In genomic region chr11:47186076-47186936, GRCh38 we compare ENCODE assay signal across 8 cellular contexts. TPM values are rescaled to one million over a fixed set of nuclear protein-coding genes. Genes with fewer than 3 reads are reported as not detected.
DNase-seq lines count a peak whose midpoint lies in the region; ATAC-seq and TF ChIP-seq lines count a peak whose summit lies in the region.

TSS of gene PACSIN3 (minus strand) at chr11:47186434. CDS start at chr11:47182727, 3,707 bp downstream.

- no CpG with 5 or more reads among the region's 87 CpGs for WGBS in right lobe of liver (ENCODE audit: insufficient coverage, low coverage, low lambda C conversion rate, missing lambda C conversion rate)

- no peaks in the 10 kb centered on the region for H3K27me3 ChIP-seq in right lobe of liver

- peaks cover 0 to 54% (median 22%) of the 10 kb centered on the region in 4 donors for H3K4me1 ChIP-seq in right lobe of liver

- H3K9me3 Mint-ChIP-seq in WTC11: no peaks in the 10 kb centered on the region
- H3K9me3 Mint-ChIP-seq in stimulated activated effector memory CD8-positive, alpha-beta T cell treated with anti-CD3 and anti-CD28 coated beads, Interleukin-12 subunit alpha, Interleukin-12 subunit beta, amount 100 ng/mL, for 72 hours: no peaks in the 10 kb centered on the region

- intact Hi-C loops in right lobe of liver (cut with DNase I): no loop called here

- H3K4me3 Mint-ChIP-seq in WTC11: peak within 1 kb of the TSS; percentile 81
- peak within 1 kb of the TSS; percentile 72 for H3K4me3 Mint-ChIP-seq in stimulated activated effector memory CD8-positive, alpha-beta T cell treated with anti-CD3 and anti-CD28 coated beads, Interleukin-12 subunit alpha, Interleukin-12 subunit beta, amount 100 ng/mL, for 72 hours

- DNase-seq in NCI-H82 (lab: John Stamatoyannopoulos, UW) (peak; percentile 66), NCI-H82 treated with DMSO at 0.1 percent for 48 hours (lab: John Stamatoyannopoulos, UW; ENCODE audit: unreplicated experiment) (no peak), HT1080 (ENCODE audit: low read depth) (no peak), WTC11 (ENCODE audit: low spot score) (peak; percentile 69), ecto neural progenitor cell (ENCODE audit: low spot score) (peak; percentile 80), right lobe of liver (peak in 2 of 3 donors; percentile 62 to 64)
- peak in 1 of 2 donors; percentile 20 for DNase-seq in stimulated activated effector memory CD8-positive, alpha-beta T cell treated with anti-CD3 and anti-CD28 coated beads, Interleukin-12 subunit alpha, Interleukin-12 subunit beta, amount 100 ng/mL, for 72 hours (ENCODE audit: low spot score in 2 of 2)

- H3K9me3 ChIP-seq in right lobe of liver: no peaks in the 10 kb centered on the region

- H3K27me3 Mint-ChIP-seq in WTC11 (ENCODE audit: low read depth): peaks cover 9% of the 10 kb centered on the region

- TF ChIP-seq CTCF in WTC11 (IDR thresholded peaks at IDR 0.05): no peak
- peak in 1 of 4 donors; percentile 6 for TF ChIP-seq CTCF in right lobe of liver (IDR thresholded peaks at IDR 0.05)

- peak within 1 kb of the TSS; percentile 86 for H3K27ac Mint-ChIP-seq in WTC11
- H3K27ac Mint-ChIP-seq in stimulated activated effector memory CD8-positive, alpha-beta T cell treated with anti-CD3 and anti-CD28 coated beads, Interleukin-12 subunit alpha, Interleukin-12 subunit beta, amount 100 ng/mL, for 72 hours: no peak within 1 kb of the TSS

- TF ChIP-seq POLR2A in right lobe of liver (IDR thresholded peaks at IDR 0.05): peak; percentile 29

- ATAC-seq in WTC11: peak; percentile 8
- peak; percentile 42 to 67 (median 51) for ATAC-seq in right lobe of liver
- ATAC-seq in stimulated activated effector memory CD8-positive, alpha-beta T cell treated with anti-CD3 and anti-CD28 coated beads, Interleukin-12 subunit alpha, Interleukin-12 subunit beta, amount 100 ng/mL, for 72 hours: peak; percentile 79
- no peak for ATAC-seq in GM18873 (IDR thresholded peaks at IDR 0.05; ENCODE audit: low FRiP score, unreplicated experiment)

- H3K36me3 ChIP-seq in right lobe of liver: no peaks in the 10 kb centered on the region

- CTCF ChIA-PET in WTC11 (lab: Charles Lee): interaction anchor here (1.0 to 4.9 kb wide), 16 partner anchors 8 to 803 kb away, joined by 3 to 101 read pairs (median 10); partner anchors contain the start of genes ACP2, DDB2 and NR1H3

- H3K4me3 ChIP-seq in right lobe of liver: peak within 1 kb of the TSS; percentile 58 to 74 (median 74)

- H3K36me3 Mint-ChIP-seq in WTC11: peaks cover 3% of the 10 kb centered on the region; the same call in 1 of the 2 replicates
- no peaks in the 10 kb centered on the region for H3K36me3 Mint-ChIP-seq in stimulated activated effector memory CD8-positive, alpha-beta T cell treated with anti-CD3 and anti-CD28 coated beads, Interleukin-12 subunit alpha, Interleukin-12 subunit beta, amount 100 ng/mL, for 72 hours

- H3K27ac ChIP-seq in right lobe of liver: peak within 1 kb of the TSS; percentile 60 to 80 (median 67)

- H3K4me1 Mint-ChIP-seq in WTC11: peaks cover 19% of the 10 kb centered on the region
- H3K4me1 Mint-ChIP-seq in stimulated activated effector memory CD8-positive, alpha-beta T cell treated with anti-CD3 and anti-CD28 coated beads, Interleukin-12 subunit alpha, Interleukin-12 subunit beta, amount 100 ng/mL, for 72 hours: no peaks in the 10 kb centered on the region

- POLR2A ChIA-PET in WTC11 (lab: Charles Lee): interaction anchor here (0.5 to 5.1 kb wide), 16 partner anchors 8 to 274 kb away, joined by 3 to 114 read pairs (median 6); partner anchors contain the start of genes ACP2, DDB2 and NR1H3

TF ChIP-seq in WTC11, 78 proteins besides CTCF, POLR2A, EP300 and RAD21:
- TF ChIP-seq, protein P1, sequence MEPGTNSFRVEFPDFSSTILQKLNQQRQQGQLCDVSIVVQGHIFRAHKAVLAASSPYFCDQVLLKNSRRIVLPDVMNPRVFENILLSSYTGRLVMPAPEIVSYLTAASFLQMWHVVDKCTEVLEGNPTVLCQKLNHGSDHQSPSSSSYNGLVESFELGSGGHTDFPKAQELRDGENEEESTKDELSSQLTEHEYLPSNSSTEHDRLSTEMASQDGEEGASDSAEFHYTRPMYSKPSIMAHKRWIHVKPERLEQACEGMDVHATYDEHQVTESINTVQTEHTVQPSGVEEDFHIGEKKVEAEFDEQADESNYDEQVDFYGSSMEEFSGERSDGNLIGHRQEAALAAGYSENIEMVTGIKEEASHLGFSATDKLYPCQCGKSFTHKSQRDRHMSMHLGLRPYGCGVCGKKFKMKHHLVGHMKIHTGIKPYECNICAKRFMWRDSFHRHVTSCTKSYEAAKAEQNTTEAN (CRISPR knock-in tag; IDR thresholded peaks at IDR 0.05): no peak
- no peak for TF ChIP-seq CBFB (CRISPR knock-in tag; IDR thresholded peaks at IDR 0.05; ENCODE audit: low read depth)
- TF ChIP-seq, protein P2, sequence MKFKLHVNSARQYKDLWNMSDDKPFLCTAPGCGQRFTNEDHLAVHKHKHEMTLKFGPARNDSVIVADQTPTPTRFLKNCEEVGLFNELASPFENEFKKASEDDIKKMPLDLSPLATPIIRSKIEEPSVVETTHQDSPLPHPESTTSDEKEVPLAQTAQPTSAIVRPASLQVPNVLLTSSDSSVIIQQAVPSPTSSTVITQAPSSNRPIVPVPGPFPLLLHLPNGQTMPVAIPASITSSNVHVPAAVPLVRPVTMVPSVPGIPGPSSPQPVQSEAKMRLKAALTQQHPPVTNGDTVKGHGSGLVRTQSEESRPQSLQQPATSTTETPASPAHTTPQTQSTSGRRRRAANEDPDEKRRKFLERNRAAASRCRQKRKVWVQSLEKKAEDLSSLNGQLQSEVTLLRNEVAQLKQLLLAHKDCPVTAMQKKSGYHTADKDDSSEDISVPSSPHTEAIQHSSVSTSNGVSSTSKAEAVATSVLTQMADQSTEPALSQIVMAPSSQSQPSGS (CRISPR knock-in tag; IDR thresholded peaks at IDR 0.05; ENCODE audit: borderline replicate concordance, low read depth): no peak
- no peak for TF ChIP-seq ZNF532 (CRISPR knock-in tag; IDR thresholded peaks at IDR 0.05; ENCODE audit: borderline replicate concordance)
- peak; percentile 37; the same call in 1 of the 2 replicates for TF ChIP-seq ZBTB21 (CRISPR knock-in tag; IDR thresholded peaks at IDR 0.05; ENCODE audit: borderline replicate concordance)
- TF ChIP-seq GTF2I (CRISPR knock-in tag; conservative IDR thresholded peaks at IDR 0.05): peak; percentile 91
- no peak for TF ChIP-seq ZNF232 (CRISPR knock-in tag; IDR thresholded peaks at IDR 0.05)
- no peak for TF ChIP-seq SP1 (CRISPR knock-in tag; conservative IDR thresholded peaks at IDR 0.05)
- no peak for TF ChIP-seq FOXJ3 (CRISPR knock-in tag; IDR thresholded peaks at IDR 0.05; ENCODE audit: borderline replicate concordance)
- TF ChIP-seq MYBL2 (CRISPR knock-in tag; IDR thresholded peaks at IDR 0.05): no peak
- TF ChIP-seq GABPB1 (CRISPR knock-in tag; IDR thresholded peaks at IDR 0.05): no peak
- TF ChIP-seq, protein P3, sequence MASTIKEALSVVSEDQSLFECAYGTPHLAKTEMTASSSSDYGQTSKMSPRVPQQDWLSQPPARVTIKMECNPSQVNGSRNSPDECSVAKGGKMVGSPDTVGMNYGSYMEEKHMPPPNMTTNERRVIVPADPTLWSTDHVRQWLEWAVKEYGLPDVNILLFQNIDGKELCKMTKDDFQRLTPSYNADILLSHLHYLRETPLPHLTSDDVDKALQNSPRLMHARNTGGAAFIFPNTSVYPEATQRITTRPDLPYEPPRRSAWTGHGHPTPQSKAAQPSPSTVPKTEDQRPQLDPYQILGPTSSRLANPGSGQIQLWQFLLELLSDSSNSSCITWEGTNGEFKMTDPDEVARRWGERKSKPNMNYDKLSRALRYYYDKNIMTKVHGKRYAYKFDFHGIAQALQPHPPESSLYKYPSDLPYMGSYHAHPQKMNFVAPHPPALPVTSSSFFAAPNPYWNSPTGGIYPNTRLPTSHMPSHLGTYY (CRISPR knock-in tag; IDR thresholded peaks at IDR 0.05): peak; percentile 43; the same call in 1 of the 2 replicates

RNA-seq across cellular contexts. Expression of gene PACSIN3, which starts in this region (rescaled TPM):
- total RNA-seq in HT1080 (2014; rRNA removed; shearing (Covaris generic)): 57.4 and 64.6 TPM in 2 replicates
- polyA plus RNA-seq in HT1080 (2015; cell fraction: cytosol; rRNA removed): 36.4 and 38.4 TPM in 2 replicates
- 26.7 and 33.7 TPM in 2 replicates for polyA plus RNA-seq in HT1080 (2015; cell fraction: nucleus; rRNA removed)
- total RNA-seq in WTC11 (2021): 74.5 to 77.1 TPM (median 76.8 TPM) in 3 replicates
- total RNA-seq in right lobe of liver: 10 to 100 TPM in 5 of 6 experiments, 1 to 10 TPM in 1; 9.6 to 31.1 (median 25.0) TPM

Comparison
In these comparisons a context has a peak if more than half of its experiments do, and no peak if none do; other contexts are left out.
1. DNase-seq: peak in NCI-H82 (single experiment), WTC11 (single experiment), ecto neural progenitor cell (single experiment) and right lobe of liver (2 of 3); none in NCI-H82 treated with DMSO at 0.1 percent for 48 hours (single experiment) and HT1080 (single experiment).